In the genomic region with DNA sequence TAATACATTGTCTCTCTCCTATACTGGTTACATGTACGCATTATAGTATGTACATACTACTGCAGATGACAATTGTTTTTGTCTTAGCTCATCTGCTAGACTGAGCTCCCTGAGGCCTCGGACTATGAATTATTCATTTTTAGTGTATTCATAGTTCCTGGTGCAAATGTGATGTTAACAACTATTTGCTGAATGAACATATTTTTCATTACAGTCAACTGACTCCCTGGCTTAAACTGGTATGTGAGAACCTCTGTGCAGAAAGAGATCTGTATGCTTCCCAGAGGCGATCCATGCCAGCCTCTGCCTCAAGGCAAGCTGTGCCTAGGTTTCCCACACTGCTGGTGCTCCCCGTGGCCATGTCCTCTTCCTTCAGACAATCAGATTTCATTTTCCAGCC, we compare ENCODE assay signal across 20 cellular contexts.
"Had no signal": no experiment of that assay in that cellular context is flagged by ENCODE, and none has a peak within 500 bp of the region (broad histone marks: within the 10 kb centered on the region; RNA-seq: fewer than 3 reads in every experiment).

No MANE protein-coding gene starts in this region.

- H3K36me3 ChIP-seq: adrenal gland, ascending aorta, left ventricle myocardium inferior, sigmoid colon, spleen had no signal

- H3K27me3 ChIP-seq: adrenal gland, sigmoid colon had no signal

- H3K9me3 ChIP-seq: adrenal gland, ascending aorta, left ventricle myocardium inferior, sigmoid colon, spleen had no signal

- DNase-seq: activated CD4-positive, alpha-beta T cell treated with anti-CD3 and anti-CD28 coated beads for 1 hour; activated CD4-positive, alpha-beta T cell treated with anti-CD3 and anti-CD28 coated beads, Interleukin-2, amount 50 U/mL, for 1 hour; activated gamma-delta T cell treated with Interleukin-2 at 50 U/mL for 16 hours; activated T-cell treated with anti-CD3 and anti-CD28 coated beads, Interleukin-2, amount 50 U/mL, for 1 hour; adrenal gland; central memory CD4-positive, alpha-beta T cell; effector memory CD8-positive, alpha-beta T cell; foreskin melanocyte; left ventricle myocardium inferior; midbrain; occipital lobe; sigmoid colon; spleen; stimulated activated CD4-positive, alpha-beta T cell treated with anti-CD3 and anti-CD28 coated beads, Interleukin-4, amount 100 ng/mL, for 4 hours; T-helper 1 cell; T-helper 9 cell had no signal

- H3K27ac ChIP-seq: adrenal gland, ascending aorta, left ventricle myocardium inferior, sigmoid colon, spleen had no signal

- H3K4me3 ChIP-seq: adrenal gland, ascending aorta, left ventricle myocardium inferior, sigmoid colon, spleen had no signal

- FAIRE-seq: endothelial cell of umbilical vein had no signal

- ATAC-seq: effector memory CD8-positive, alpha-beta T cell; esophagus mucosa; stimulated activated naive CD8-positive, alpha-beta T cell treated with anti-CD3 and anti-CD28 coated beads, Interleukin-15, Interleukin-2, amounts not matched to agents 100 U/mL and 50 U/mL, for 24 hours had no signal

- H3K4me1 ChIP-seq: adrenal gland, ascending aorta, left ventricle myocardium inferior, sigmoid colon had no signal
